ENCODE assay signal across 23 cellular contexts in genomic region chr12:113456761-113457160, GRCh38.
"Had no signal": no experiment of that assay in that cellular context is flagged by ENCODE, and none has a peak within 500 bp of the region (broad histone marks: within the 10 kb centered on the region; RNA-seq: fewer than 3 reads in every experiment).

No MANE protein-coding gene starts in this region.

- H3K4me2 ChIP-seq: neural progenitor cell had no signal

- H3K9ac ChIP-seq: neural progenitor cell had no signal

- H3K27me3 ChIP-seq: neural progenitor cell, right atrium auricular region had no signal

- DNase-seq: activated CD4-positive, alpha-beta T cell treated with anti-CD3 and anti-CD28 coated beads, Interleukin-2, amount 10 ng/mL, durations not matched to agents 24 days and 14 days; activated CD8-positive, alpha-beta T cell treated with anti-CD3 and anti-CD28 coated beads for 36 hours; activated naive CD4-positive, alpha-beta T cell; activated naive CD8-positive, alpha-beta T cell treated with anti-CD3 and anti-CD28 coated beads for 36 hours; activated T-cell treated with anti-CD3 and anti-CD28 coated beads, Interleukin-2, amount 50 U/mL, for 1 hour; amniotic stem cell; dermis blood vessel endothelial cell; effector memory CD4-positive, alpha-beta T cell; immature natural killer cell; kidney glomerular epithelial cell; mesendoderm; naive thymus-derived CD4-positive, alpha-beta T cell; stimulated activated CD4-positive, alpha-beta T cell treated with anti-CD3 and anti-CD28 coated beads, Interleukin-12 subunit alpha, Interleukin-12 subunit beta, amount 100 ng/mL, for 4 hours; stimulated activated CD4-positive, alpha-beta T cell treated with anti-CD3 and anti-CD28 coated beads, Interleukin-1b, Interleukin-23, amount 100 ng/mL, for 48 hours; stimulated activated CD8-positive, alpha-beta memory T cell treated with anti-CD3 and anti-CD28 coated beads, Interleukin-4, amount 100 ng/mL, for 48 hours; stimulated activated naive CD8-positive, alpha-beta T cell treated with anti-CD3 and anti-CD28 coated beads, Interleukin-15, Interleukin-2, amounts not matched to agents 100 U/mL and 50 U/mL, for 24 hours; substantia nigra; tibial artery had no signal

- H3K4me3 ChIP-seq: cardiac muscle cell, neural progenitor cell, prostate gland, right atrium auricular region, tibial artery had no signal

- H3K9me3 ChIP-seq: prostate gland, right atrium auricular region, tibial artery had no signal

- H3K36me3 ChIP-seq: cardiac muscle cell, neural progenitor cell, prostate gland, right atrium auricular region, tibial artery had no signal

- H3K4me1 ChIP-seq: neural progenitor cell, prostate gland, right atrium auricular region, tibial artery had no signal

- ATAC-seq: activated CD8-positive, alpha-beta T cell treated with anti-CD3 and anti-CD28 coated beads for 36 hours; activated T-helper 17 cell treated with anti-CD3 and anti-CD28 coated beads, Interleukin-2, amount 50 U/mL, for 72 hours; naive thymus-derived CD4-positive, alpha-beta T cell; stimulated activated naive CD8-positive, alpha-beta T cell treated with anti-CD3 and anti-CD28 coated beads, Interleukin-15, Interleukin-2, amounts not matched to agents 100 U/mL and 50 U/mL, for 24 hours had no signal

- H3K27ac ChIP-seq: cardiac muscle cell, neural progenitor cell, prostate gland, right atrium auricular region, tibial artery had no signal
